In genomic region chr1:44571712-44572571, GRCh38 we compare ENCODE assay signal across 8 cellular contexts.
DNase-seq lines count a peak whose midpoint lies in the region; ATAC-seq and TF ChIP-seq lines count a peak whose summit lies in the region.

No MANE protein-coding gene starts in this region.

- H3K4me3 Mint-ChIP-seq in CD4-positive, alpha-beta T cell: no peak overlapping the region

- no peak overlapping the region for H3K27ac Mint-ChIP-seq in CD4-positive, alpha-beta T cell

- H3K36me3 ChIP-seq in SK-N-SH (replicated peaks in 1 of 2; ENCODE audit: control insufficient read depth in 1 of 2, insufficient read depth in 2 of 2, low read length in 1 of 2) (no peaks in the 10 kb centered on the region), right atrium auricular region (no peaks in the 10 kb centered on the region), upper lobe of right lung (no peaks in the 10 kb centered on the region)

- no peaks in the 10 kb centered on the region for H3K9me3 ChIP-seq in CD4-positive, alpha-beta T cell (ENCODE audit: control insufficient read depth, low read length)
- H3K9me3 ChIP-seq in SK-N-SH (no peaks in the 10 kb centered on the region), right atrium auricular region (no peaks in the 10 kb centered on the region), upper lobe of right lung (no peaks in the 10 kb centered on the region)

- H4K20me1 ChIP-seq in SK-N-SH (ENCODE audit: insufficient read depth): no peaks in the 10 kb centered on the region

- no peak overlapping the region for H3K4me2 ChIP-seq in SK-N-SH

- no peaks in the 10 kb centered on the region for H3K79me2 ChIP-seq in SK-N-SH (ENCODE audit: insufficient read depth)

- TF ChIP-seq RAD21 in SK-N-SH (IDR thresholded peaks at IDR 0.05; ENCODE audit: low read length): peak; percentile 51

- no peak for TF ChIP-seq EP300 in SK-N-SH (IDR thresholded peaks at IDR 0.05; ENCODE audit: borderline replicate concordance in 1 of 2, low read depth in 1 of 2, low read length in 1 of 2)

- no peak overlapping the region for H3K9ac ChIP-seq in SK-N-SH

- no peaks in the 10 kb centered on the region for H3K9me2 ChIP-seq in SK-N-SH

- TF ChIP-seq CTCF in CD4-positive, alpha-beta T cell (IDR thresholded peaks at IDR 0.05): peak; percentile 65
- TF ChIP-seq CTCF in GM13976 (IDR thresholded peaks at IDR 0.05; ENCODE audit: borderline replicate concordance, control extremely low read depth, extremely low read depth, insufficient read depth, missing control alignments) (peak; percentile 27), SK-N-SH (IDR thresholded peaks at IDR 0.05) (peak; percentile 53), right atrium auricular region (IDR thresholded peaks at IDR 0.05) (peak; percentile 19 to 37), upper lobe of right lung (IDR thresholded peaks at IDR 0.05) (peak; percentile 48)

- H3K4me1 ChIP-seq in SK-N-SH (ENCODE audit: control insufficient read depth in 1 of 2, insufficient read depth in 2 of 2, low read depth in 1 of 2, low read length in 1 of 2) (no peaks in the 10 kb centered on the region), right atrium auricular region (no peaks in the 10 kb centered on the region), upper lobe of right lung (no peaks in the 10 kb centered on the region)

- no peak for ATAC-seq in CD4-positive, alpha-beta T cell (ENCODE audit: poor library complexity)
- ATAC-seq in upper lobe of right lung (peak; percentile 56), GM21381 (IDR thresholded peaks at IDR 0.05; ENCODE audit: unreplicated experiment) (no peak), GM19452 (IDR thresholded peaks at IDR 0.05; ENCODE audit: unreplicated experiment) (no peak)

- H3K36me3 Mint-ChIP-seq in CD4-positive, alpha-beta T cell (ENCODE audit: low read depth): no peaks in the 10 kb centered on the region

- H2AFZ ChIP-seq in SK-N-SH (ENCODE audit: low read depth): no peak overlapping the region

- no peak overlapping the region for H3K27ac ChIP-seq in CD4-positive, alpha-beta T cell (ENCODE audit: low read depth, low read length)
- H3K27ac ChIP-seq in SK-N-SH (ENCODE audit: low read depth in 2 of 2, low read length in 1 of 2) (no peak overlapping the region), right atrium auricular region (no peak overlapping the region), upper lobe of right lung (no peak overlapping the region)

- H3F3A ChIP-seq in SK-N-SH (replicated peaks; ENCODE audit: insufficient read depth): no peaks in the 10 kb centered on the region

- H3K4me3 ChIP-seq in SK-N-SH (ENCODE audit: low read depth in 2 of 2, low read length in 1 of 2) (peak overlapping the region in 1 of 2 experiments; percentile 23; a peak in 1 of 4 replicates), right atrium auricular region (no peak overlapping the region), upper lobe of right lung (no peak overlapping the region)

- H3K9me3 Mint-ChIP-seq in CD4-positive, alpha-beta T cell: no peaks in the 10 kb centered on the region

- POLR2A ChIA-PET in CD4-positive, alpha-beta T cell (lab: Charles Lee): interaction anchor here (1.0 kb wide), 1 partner anchor 60 kb away, joined by 3 read pairs; no protein-coding TSS in a partner anchor
- POLR2A ChIA-PET in SK-N-SH (lab: Yijun Ruan, JAX): no interaction called here

- CTCF ChIA-PET in CD4-positive, alpha-beta T cell (lab: Charles Lee): interaction anchor here (0.8 to 2.2 kb wide), 2 partner anchors 9 to 81 kb away, joined by 3 to 40 read pairs; no protein-coding TSS in a partner anchor
- CTCF ChIA-PET in SK-N-SH (lab: Yijun Ruan, JAX): interaction anchor here (0.6 to 4.1 kb wide), 35 partner anchors 9 to 355 kb away, joined by 3 to 83 read pairs (median 5); no protein-coding TSS in a partner anchor

- intact Hi-C loops in CD4-positive, alpha-beta T cell (cut with DNase I, micrococcal nuclease): loop anchor here (1.0 kb wide), 1 partner anchor 81 kb away; no protein-coding TSS in a partner anchor
- intact Hi-C loops in upper lobe of right lung (cut with DNase I): no loop called here

- no peak for DNase-seq in CD4-positive, alpha-beta T cell
- DNase-seq in GM13976 (ENCODE audit: low spot score) (peak; percentile 63), SK-N-SH (peak; percentile 45), right atrium auricular region (ENCODE audit: low spot score) (no peak), upper lobe of right lung (no peak), activated gamma-delta T cell treated with Interleukin-2 at 50 U/mL for 16 hours (no peak)

- no peaks in the 10 kb centered on the region for H3K4me1 Mint-ChIP-seq in CD4-positive, alpha-beta T cell (ENCODE audit: low read depth)

- H3K27me3 Mint-ChIP-seq in CD4-positive, alpha-beta T cell: peaks cover 8% of the 10 kb centered on the region

- WGBS in SK-N-SH (ENCODE audit: low lambda C conversion rate): 33% methylated on average over 5 of the region's 5 CpGs

- no peaks in the 10 kb centered on the region for H3K27me3 ChIP-seq in CD4-positive, alpha-beta T cell (ENCODE audit: control insufficient read depth, insufficient read depth, low read length)
- H3K27me3 ChIP-seq in SK-N-SH (ENCODE audit: insufficient read depth): peaks cover 20% of the 10 kb centered on the region; the same call in 1 of the 2 replicates
- no peaks in the 10 kb centered on the region for H3K27me3 ChIP-seq in right atrium auricular region
- no peaks in the 10 kb centered on the region for H3K27me3 ChIP-seq in upper lobe of right lung

- in situ Hi-C loops in GM13976 (cut with MboI; ENCODE audit: low sequenced_read_pairs, unreplicated experiment): no loop called here

TF ChIP-seq in SK-N-SH, 30 proteins besides CTCF, POLR2A, EP300 and RAD21:
- TF ChIP-seq MXI1 (IDR thresholded peaks at IDR 0.05; ENCODE audit: low read depth, low read length) (no peak), SMC3 (IDR thresholded peaks at IDR 0.05; ENCODE audit: low read depth, low read length) (peak; percentile 39; the same call in 1 of the 2 replicates), TCF12 (IDR thresholded peaks at IDR 0.05) (no peak), FOSL2 (IDR thresholded peaks at IDR 0.05; ENCODE audit: borderline replicate concordance, low read depth) (no peak), GABPA (IDR thresholded peaks at IDR 0.05; ENCODE audit: low read depth) (no peak), ELF1 (IDR thresholded peaks at IDR 0.05) (no peak), IRF3 (IDR thresholded peaks at IDR 0.05; ENCODE audit: low read depth, low read length) (no peak), CHD2 (IDR thresholded peaks at IDR 0.05; ENCODE audit: low read length, partially characterized antibody) (no peak)

Comparison
In these comparisons a context has a peak if more than half of its experiments do, and no peak if none do; other contexts are left out.
1. DNase-seq: peak in GM13976 (single experiment) and SK-N-SH (single experiment); none in CD4-positive, alpha-beta T cell (0 of 10), right atrium auricular region (single experiment), upper lobe of right lung (single experiment) and activated gamma-delta T cell treated with Interleukin-2 at 50 U/mL for 16 hours (single experiment).
2. Peak in every context shown above with its lines, with median percentiles within 50 percentile points of each other: CTCF ChIP-seq.